In the genomic region with DNA sequence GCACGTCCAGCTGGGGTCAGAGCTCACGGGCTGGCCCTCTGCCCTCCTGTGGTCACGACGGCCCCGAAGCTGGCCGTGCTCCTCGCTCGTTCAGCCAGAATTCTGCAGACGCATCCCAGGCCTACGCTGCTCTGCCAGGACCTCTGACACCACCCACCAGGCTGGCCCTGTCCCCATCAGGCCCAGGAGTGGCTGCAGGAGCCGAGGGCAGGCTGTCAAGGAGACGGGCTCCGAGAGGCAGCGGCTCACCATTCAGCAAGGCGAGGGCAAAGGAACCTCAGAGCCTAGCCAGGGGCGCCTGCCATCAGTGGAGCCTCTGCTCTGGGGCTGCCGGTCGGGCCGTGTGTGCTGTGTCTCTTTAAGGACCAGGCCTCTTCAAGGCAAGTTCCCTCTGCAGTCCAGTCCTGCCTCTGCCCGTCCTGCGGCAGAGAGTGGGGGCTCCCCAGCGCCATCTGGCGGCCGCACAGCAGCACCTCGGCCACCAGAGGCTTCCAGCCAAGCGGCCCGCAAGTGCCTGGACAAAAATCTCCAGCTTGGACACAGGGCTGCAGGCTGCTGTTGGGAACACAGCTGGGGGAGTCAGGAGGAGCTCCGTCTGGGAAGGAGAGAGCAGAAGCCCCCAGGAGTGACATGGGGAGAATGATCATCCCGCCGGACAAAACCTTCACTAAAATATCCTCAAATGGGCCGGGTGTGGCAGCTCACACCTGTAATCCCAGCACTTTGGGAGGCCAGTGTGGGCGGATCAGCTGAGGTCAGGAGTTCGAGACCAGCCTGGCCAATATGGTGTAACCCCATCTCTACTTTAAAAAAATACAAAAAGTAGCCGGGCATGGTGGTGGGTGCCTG, we compare ENCODE assay signal across 7 cellular contexts. TPM values are rescaled to one million over a fixed set of nuclear protein-coding genes. Genes with fewer than 3 reads are reported as not detected.
DNase-seq lines count a peak whose midpoint lies in the region; ATAC-seq, FAIRE-seq and TF ChIP-seq lines count a peak whose summit lies in the region.

No MANE protein-coding gene starts in this region.

- DNase-seq in GM12891 (ENCODE audit: insufficient read length, low spot score), result peak; percentile 82
- peak; percentile 69 for DNase-seq in NCI-H146 (lab: John Stamatoyannopoulos, UW)
- DNase-seq in WTC11 (ENCODE audit: low spot score), result peak; percentile 90
- peak; percentile 86 to 95 for DNase-seq in cardiac fibroblast (ENCODE audit: low read depth in 2 of 2)
- DNase-seq in inferior parietal cortex (ENCODE audit: extremely low spot score), result peak; percentile 75
- DNase-seq in stimulated activated CD4-positive, alpha-beta T cell treated with anti-CD3 and anti-CD28 coated beads, Interleukin-12 subunit alpha, Interleukin-12 subunit beta, amount 100 ng/mL, for 4 hours, result peak; percentile 77

- TF ChIP-seq CTCF in WTC11 (IDR thresholded peaks at IDR 0.05) (peak; percentile 92), cardiac fibroblast (IDR thresholded peaks at IDR 0.05; ENCODE audit: low read depth, low read length) (peak; percentile 100)

- ATAC-seq in WTC11 (peak; percentile 94), GM18858 (IDR thresholded peaks at IDR 0.05; ENCODE audit: unreplicated experiment) (no peak)

- H3K4me3 Mint-ChIP-seq in WTC11, result peak overlapping the region; percentile 30; the same call in 1 of the 2 replicates

- TF ChIP-seq POLR2A in GM12891 (IDR thresholded peaks at IDR 0.05; ENCODE audit: low read depth, low read length), result no peak

- CTCF ChIA-PET in WTC11 (lab: Charles Lee), result interaction anchor here (0.5 to 3.8 kb wide), 52 partner anchors 8 to 403 kb away, joined by 3 to 99 read pairs (median 5); a partner anchor contains a TSS

- POLR2A ChIA-PET in WTC11 (lab: Charles Lee), result no interaction called here

- FAIRE-seq in GM12891 (lab: Jason Lieb, UNC), result peak; percentile 85

- peaks cover 14% of the 10 kb centered on the region for H3K4me1 Mint-ChIP-seq in WTC11

- H3K4me3 ChIP-seq in cardiac fibroblast (replicated peaks in 1 of 2; ENCODE audit: low read depth in 2 of 2, low read length in 2 of 2), result peak overlapping the region in 1 of 2 donors; percentile 33

- no peak overlapping the region; the same call in 1 of the 2 replicates for H3K27ac Mint-ChIP-seq in WTC11

- peaks cover 24% of the 10 kb centered on the region for H3K27me3 Mint-ChIP-seq in WTC11 (ENCODE audit: low read depth)

- no peaks in the 10 kb centered on the region for H3K36me3 Mint-ChIP-seq in WTC11

- no peaks in the 10 kb centered on the region for H3K9me3 Mint-ChIP-seq in WTC11

TF ChIP-seq in GM12891, 5 proteins besides CTCF, POLR2A, EP300 and RAD21:
- TF ChIP-seq SPI1 (IDR thresholded peaks at IDR 0.05; ENCODE audit: low read depth, low read length) (no peak), PAX5 (IDR thresholded peaks at IDR 0.05; ENCODE audit: insufficient read depth, low read length, severe bottlenecking) (no peak), POLR2AphosphoS5 (IDR thresholded peaks at IDR 0.05; ENCODE audit: low read depth, low read length) (no peak), TAF1 (IDR thresholded peaks at IDR 0.05; ENCODE audit: low read depth, low read length) (no peak), POU2F2 (IDR thresholded peaks at IDR 0.05; ENCODE audit: low read depth, low read length) (no peak)

TF ChIP-seq in WTC11, 78 proteins besides CTCF, POLR2A, EP300 and RAD21:
- TF ChIP-seq TP53 (CRISPR knock-in tag; IDR thresholded peaks at IDR 0.05) (peak; percentile 68; the same call in 1 of the 2 replicates), RORB (CRISPR knock-in tag; IDR thresholded peaks at IDR 0.05) (peak; percentile 59; the same call in 1 of the 2 replicates), ETV6 (CRISPR knock-in tag; IDR thresholded peaks at IDR 0.05) (no peak)
- TF ChIP-seq, protein P1, sequence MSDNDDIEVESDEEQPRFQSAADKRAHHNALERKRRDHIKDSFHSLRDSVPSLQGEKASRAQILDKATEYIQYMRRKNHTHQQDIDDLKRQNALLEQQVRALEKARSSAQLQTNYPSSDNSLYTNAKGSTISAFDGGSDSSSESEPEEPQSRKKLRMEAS (CRISPR knock-in tag; IDR thresholded peaks at IDR 0.05), result peak; percentile 71
- TF ChIP-seq, protein P2, sequence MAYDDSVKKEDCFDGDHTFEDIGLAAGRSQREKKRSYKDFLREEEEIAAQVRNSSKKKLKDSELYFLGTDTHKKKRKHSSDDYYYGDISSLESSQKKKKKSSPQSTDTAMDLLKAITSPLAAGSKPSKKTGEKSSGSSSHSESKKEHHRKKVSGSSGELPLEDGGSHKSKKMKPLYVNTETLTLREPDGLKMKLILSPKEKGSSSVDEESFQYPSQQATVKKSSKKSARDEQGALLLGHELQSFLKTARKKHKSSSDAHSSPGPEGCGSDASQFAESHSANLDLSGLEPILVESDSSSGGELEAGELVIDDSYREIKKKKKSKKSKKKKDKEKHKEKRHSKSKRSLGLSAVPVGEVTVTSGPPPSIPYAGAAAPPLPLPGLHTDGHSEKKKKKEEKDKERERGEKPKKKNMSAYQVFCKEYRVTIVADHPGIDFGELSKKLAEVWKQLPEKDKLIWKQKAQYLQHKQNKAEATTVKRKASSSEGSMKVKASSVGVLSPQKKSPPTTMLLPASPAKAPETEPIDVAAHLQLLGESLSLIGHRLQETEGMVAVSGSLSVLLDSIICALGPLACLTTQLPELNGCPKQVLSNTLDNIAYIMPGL (CRISPR knock-in tag; IDR thresholded peaks at IDR 0.05), result peak; percentile 53
- TF ChIP-seq, protein P3, sequence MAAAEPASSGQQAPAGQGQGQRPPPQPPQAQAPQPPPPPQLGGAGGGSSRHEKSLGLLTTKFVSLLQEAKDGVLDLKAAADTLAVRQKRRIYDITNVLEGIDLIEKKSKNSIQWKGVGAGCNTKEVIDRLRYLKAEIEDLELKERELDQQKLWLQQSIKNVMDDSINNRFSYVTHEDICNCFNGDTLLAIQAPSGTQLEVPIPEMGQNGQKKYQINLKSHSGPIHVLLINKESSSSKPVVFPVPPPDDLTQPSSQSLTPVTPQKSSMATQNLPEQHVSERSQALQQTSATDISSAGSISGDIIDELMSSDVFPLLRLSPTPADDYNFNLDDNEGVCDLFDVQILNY (CRISPR knock-in tag; IDR thresholded peaks at IDR 0.05), result peak; percentile 54; the same call in 1 of the 2 replicates

RNA-seq across cellular contexts. Expression of a gene that starts 7.4 kb away (rescaled TPM):
- 40.6 TPM for polyA plus RNA-seq in GM12891 (2012; ENCODE audit: low read depth, missing spikeins)
- total RNA-seq in WTC11 (2021), result 38.0 to 43.7 TPM (median 41.0 TPM) in 3 replicates
